1 cellular context compared by ENCODE assay signal in genomic region chr4:94171616-94172015, GRCh38.
TF ChIP-seq lines count a peak whose summit lies in the region.

No MANE protein-coding gene starts in this region.

TF ChIP-seq in H1, 55 proteins besides CTCF, POLR2A, EP300 and RAD21:
- TF ChIP-seq CREB1 (IDR thresholded peaks at IDR 0.05) (no peak), SP4 (IDR thresholded peaks at IDR 0.05; ENCODE audit: low read length) (no peak), MAFK (IDR thresholded peaks at IDR 0.05; ENCODE audit: low read depth, low read length) (no peak), ASH2L (IDR thresholded peaks at IDR 0.05; ENCODE audit: low read length) (no peak)
